Comparison of ENCODE assay signal across 25 cellular contexts in the genomic region with DNA sequence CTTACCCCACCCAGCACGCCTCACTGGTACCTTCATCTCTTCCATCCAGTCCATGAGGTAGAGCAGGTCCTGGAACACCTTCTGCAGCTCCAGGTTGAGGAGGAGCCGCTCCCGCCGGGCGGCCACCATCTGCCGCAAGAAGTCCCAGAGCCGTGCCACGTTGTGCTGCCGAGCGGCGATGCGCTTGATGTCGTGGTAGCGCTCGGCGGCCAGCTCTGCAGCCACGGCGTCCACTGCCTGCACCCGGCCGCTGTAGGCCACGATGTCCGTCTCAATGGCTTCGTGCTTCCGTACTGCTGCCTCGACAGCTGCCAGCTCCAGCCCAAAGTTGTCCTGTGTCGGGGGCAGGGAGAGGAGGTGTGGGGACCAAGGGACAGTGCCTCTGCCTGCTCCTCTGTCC.
"Had no signal": no experiment of that assay in that cellular context is flagged by ENCODE, and none has a peak within 500 bp of the region (broad histone marks: within the 10 kb centered on the region; RNA-seq: fewer than 3 reads in every experiment).

No MANE protein-coding gene starts in this region.

- FAIRE-seq: islet of Langerhans, pancreas, small intestine had no signal

- H3K79me2 ChIP-seq: hepatocyte had no signal

- H3K27me3 ChIP-seq: gastroesophageal sphincter, heart left ventricle, hepatocyte, left lung, neutrophil, pancreas, right lobe of liver, transverse colon, upper lobe of right lung, uterus had no signal

- H3K9me3 ChIP-seq: gastroesophageal sphincter, heart left ventricle, left lung, neutrophil, pancreas, right lobe of liver, transverse colon, upper lobe of right lung, uterus had no signal

- H3K27me3 Mint-ChIP-seq: naive thymus-derived CD4-positive, alpha-beta T cell; stimulated activated naive B cell treated with anti-CD40 and anti-IgM and Interleukin-4, amounts not matched to agents 10 μg/mL and 1 μg/mL and 100 μg/mL, for 72 hours; stimulated activated naive CD8-positive, alpha-beta T cell treated with anti-CD3 and anti-CD28 coated beads, Interleukin-15, Interleukin-2, amounts not matched to agents 100 ng/mL and 50 ng/mL, for 24 hours had no signal

- H3K4me3 ChIP-seq: gastroesophageal sphincter, heart left ventricle, hepatocyte, left lung, pancreas, right lobe of liver, transverse colon, upper lobe of right lung, uterus had no signal

- H3K9me3 Mint-ChIP-seq: effector memory CD8-positive, alpha-beta T cell; naive thymus-derived CD4-positive, alpha-beta T cell; nephron; stimulated activated naive B cell treated with anti-CD40 and anti-IgM and Interleukin-4, amounts not matched to agents 10 μg/mL and 1 μg/mL and 100 μg/mL, for 72 hours; stimulated activated naive CD8-positive, alpha-beta T cell treated with anti-CD3 and anti-CD28 coated beads, Interleukin-15, Interleukin-2, amounts not matched to agents 100 ng/mL and 50 ng/mL, for 24 hours had no signal

- H3K36me3 ChIP-seq: gastroesophageal sphincter, heart left ventricle, left lung, neutrophil, transverse colon, upper lobe of right lung, uterus had no signal

- H3K4me1 Mint-ChIP-seq: nephron; stimulated activated naive B cell treated with anti-CD40 and anti-IgM and Interleukin-4, amounts not matched to agents 10 μg/mL and 1 μg/mL and 100 μg/mL, for 72 hours had no signal

- H3K27ac ChIP-seq: gastroesophageal sphincter, heart left ventricle, hepatocyte, left lung, neutrophil, pancreas, right lobe of liver, transverse colon, upper lobe of right lung, uterus had no signal

- H3K4me3 Mint-ChIP-seq: effector memory CD8-positive, alpha-beta T cell; naive thymus-derived CD4-positive, alpha-beta T cell; nephron; stimulated activated naive B cell treated with anti-CD40 and anti-IgM and Interleukin-4, amounts not matched to agents 10 μg/mL and 1 μg/mL and 100 μg/mL, for 72 hours; stimulated activated naive CD8-positive, alpha-beta T cell treated with anti-CD3 and anti-CD28 coated beads, Interleukin-15, Interleukin-2, amounts not matched to agents 100 ng/mL and 50 ng/mL, for 24 hours had no signal

- H3K27ac Mint-ChIP-seq: effector memory CD8-positive, alpha-beta T cell; naive thymus-derived CD4-positive, alpha-beta T cell; nephron; stimulated activated naive CD8-positive, alpha-beta T cell treated with anti-CD3 and anti-CD28 coated beads, Interleukin-15, Interleukin-2, amounts not matched to agents 100 ng/mL and 50 ng/mL, for 24 hours had no signal

- H3K4me1 ChIP-seq: gastroesophageal sphincter, heart left ventricle, left lung, pancreas, transverse colon, upper lobe of right lung, uterus had no signal

- ATAC-seq: effector memory CD8-positive, alpha-beta T cell; gastroesophageal sphincter; left cardiac atrium; left lung; naive thymus-derived CD4-positive, alpha-beta T cell; pancreas; right lobe of liver; stimulated activated naive B cell treated with anti-CD40 and anti-IgM and Interleukin-4, amounts not matched to agents 10 μg/mL and 1 μg/mL and 100 μg/mL, for 72 hours; upper lobe of right lung had no signal

- H3K4me2 ChIP-seq: hepatocyte had no signal

- H3K36me3 Mint-ChIP-seq: naive thymus-derived CD4-positive, alpha-beta T cell had no signal

- DNase-seq: cortex of kidney; effector memory CD8-positive, alpha-beta T cell; foreskin fibroblast; heart left ventricle; left cardiac atrium; mesendoderm; midbrain; naive thymus-derived CD4-positive, alpha-beta T cell; retina; right lobe of liver; small intestine; stimulated activated CD4-positive, alpha-beta T cell treated with anti-CD3 and anti-CD28 coated beads, Interleukin-15, amount 100 ng/mL, for 24 hours; stimulated activated CD4-positive, alpha-beta T cell treated with anti-CD3 and anti-CD28 coated beads, Interleukin-2, amount 100 ng/mL, for 48 hours; stimulated activated naive B cell treated with anti-CD40 and anti-IgM and Interleukin-4, amounts not matched to agents 10 μg/mL and 1 μg/mL and 100 μg/mL, for 72 hours; transverse colon; upper lobe of right lung; uterus had no signal

- H2AFZ ChIP-seq: hepatocyte had no signal
